In genomic region chr10:102424145-102424544, GRCh38 we compare ENCODE assay signal across 30 cellular contexts.
"Had no signal": no experiment of that assay in that cellular context is flagged by ENCODE, and none has a peak within 500 bp of the region (broad histone marks: within the 10 kb centered on the region; RNA-seq: fewer than 3 reads in every experiment).

No MANE protein-coding gene starts in this region.

- H3K27ac Mint-ChIP-seq: activated T-helper 2 cell treated with anti-CD3 and anti-CD28 coated beads, Interferon-gamma antibody, Interleukin-2, Interleukin-4, amounts not matched to agents 10 μg/mL and 5 μg/mL and 100 μg/mL, durations not matched to agents 14 hours and 24 hours and 36 hours; progenitor cell of endocrine pancreas; stimulated activated naive CD8-positive, alpha-beta T cell treated with anti-CD3 and anti-CD28 coated beads, Interleukin-15, amount 100 ng/mL, for 72 hours; type B pancreatic cell had no signal

- H3K4me3 Mint-ChIP-seq: activated naive CD8-positive, alpha-beta T cell treated with anti-CD3 and anti-CD28 coated beads, Interleukin-2, amount 10 ng/mL, durations not matched to agents 7 days and 5 days; stimulated activated naive CD8-positive, alpha-beta T cell treated with anti-CD3 and anti-CD28 coated beads, Interleukin-15, amount 100 ng/mL, for 72 hours had no signal

- H3K27ac ChIP-seq: ascending aorta, brain microvascular endothelial cell, skin epidermis, vagina had no signal

- DNase-seq: activated CD4-positive, alpha-beta memory T cell treated with anti-CD3 and anti-CD28 coated beads, Interleukin-2, amount 10 ng/mL, durations not matched to agents 7 days and 5 days; activated CD4-positive, alpha-beta T cell treated with anti-CD3 and anti-CD28 coated beads for 48 hours; activated CD8-positive, alpha-beta memory T cell treated with anti-CD3 and anti-CD28 coated beads, Interleukin-2, amount 50 U/mL, for 48 hours; activated naive CD8-positive, alpha-beta T cell treated with anti-CD3 and anti-CD28 coated beads, Interleukin-2, amount 10 ng/mL, durations not matched to agents 7 days and 5 days; activated T-cell treated with anti-CD3 and anti-CD28 coated beads, Interleukin-2, amount 50 U/mL, for 4 hours; brain microvascular endothelial cell; caudate nucleus; foreskin fibroblast; head of caudate nucleus; hippocampal formation; left colon; mammary epithelial cell; retina; stimulated activated CD4-positive, alpha-beta T cell treated with anti-CD3 and anti-CD28 coated beads, Interleukin-12 subunit alpha, Interleukin-12 subunit beta, amount 100 ng/mL, for 4 hours; stimulated activated CD4-positive, alpha-beta T cell treated with anti-CD3 and anti-CD28 coated beads, Interleukin-4, amount 100 ng/mL, for 1 hour; stimulated activated naive CD8-positive, alpha-beta T cell treated with anti-CD3 and anti-CD28 coated beads, Interleukin-15, amount 100 ng/mL, for 72 hours; substantia nigra; SW 1271; T1000; WERI-Rb-1 had no signal

- H3K9me3 Mint-ChIP-seq: activated CD4-positive, alpha-beta memory T cell treated with anti-CD3 and anti-CD28 coated beads, Interleukin-2, amount 10 ng/mL, durations not matched to agents 7 days and 5 days; activated naive CD8-positive, alpha-beta T cell treated with anti-CD3 and anti-CD28 coated beads, Interleukin-2, amount 10 ng/mL, durations not matched to agents 7 days and 5 days; activated T-cell treated with anti-CD3 and anti-CD28 coated beads, Interleukin-2, amount 50 U/mL, for 4 hours; activated T-helper 2 cell treated with anti-CD3 and anti-CD28 coated beads, Interferon-gamma antibody, Interleukin-2, Interleukin-4, amounts not matched to agents 10 μg/mL and 5 μg/mL and 100 μg/mL, durations not matched to agents 14 hours and 24 hours and 36 hours; stimulated activated naive CD8-positive, alpha-beta T cell treated with anti-CD3 and anti-CD28 coated beads, Interleukin-15, amount 100 ng/mL, for 72 hours; T-helper 1 cell treated with Interleukin-12 subunit alpha and Interleukin-12 subunit beta and Interleukin-4 antibody, amounts not matched to agents 30 μg/mL and 1 μg/mL, for 36 hours; type B pancreatic cell had no signal

- ATAC-seq: activated CD4-positive, CD25-positive, alpha-beta regulatory T cell treated with anti-CD3 and anti-CD28 coated beads, Interleukin-2, amount 50 U/mL, for 24 hours; activated T-cell treated with anti-CD3 and anti-CD28 coated beads, Interleukin-2, amount 50 U/mL, for 4 hours; esophagus mucosa; left colon; sciatic nerve; stimulated activated naive CD8-positive, alpha-beta T cell treated with anti-CD3 and anti-CD28 coated beads, Interleukin-15, amount 100 ng/mL, for 72 hours had no signal

- H3K36me3 Mint-ChIP-seq: type B pancreatic cell had no signal
